ENCODE assay signal across 1 cellular context in the genomic region with DNA sequence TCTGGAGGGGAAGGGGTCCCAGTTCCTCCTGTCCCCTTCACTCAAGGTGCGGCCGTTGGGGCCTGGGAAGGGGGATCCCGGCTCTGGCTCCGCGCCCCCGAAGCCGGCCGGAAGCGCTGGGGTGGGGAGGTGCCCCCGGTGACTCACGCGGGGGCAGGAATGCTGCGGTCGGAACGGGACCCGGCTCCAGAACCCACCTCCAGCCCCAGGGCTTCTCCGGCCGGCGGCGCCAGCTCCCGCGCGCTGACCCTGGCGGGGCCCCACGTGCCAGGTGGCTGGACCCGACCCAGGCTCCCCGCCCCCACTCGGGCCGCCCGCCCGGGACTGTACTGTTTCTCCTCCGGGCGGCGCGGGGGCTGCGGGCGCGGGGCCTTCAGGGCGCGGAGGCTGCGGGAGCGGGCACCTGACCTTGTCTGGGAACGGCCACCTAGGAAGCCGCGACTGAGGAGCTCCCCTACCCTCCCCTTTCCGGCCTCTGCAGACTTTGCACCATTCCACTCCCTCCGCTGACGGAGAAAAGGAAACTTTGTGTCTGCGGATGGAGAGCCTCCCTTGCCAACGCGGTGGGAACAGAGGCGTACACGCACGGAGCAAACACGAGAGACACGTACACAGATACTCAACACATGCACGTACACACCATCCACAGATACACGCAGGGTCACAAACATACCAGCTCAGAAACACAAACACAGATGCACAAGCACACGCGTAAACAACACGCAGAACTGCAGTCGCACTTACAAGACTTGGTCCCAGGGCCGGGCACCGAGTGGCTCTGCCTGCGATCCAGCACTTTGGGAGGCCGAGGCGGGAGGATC.
A peak's percentile ranks its signal among the peaks of the same experiment; 100 is the strongest.
TF ChIP-seq lines count a peak whose summit lies in the region.

No MANE protein-coding gene starts in this region.

TF ChIP-seq in K562, 482 proteins besides CTCF, POLR2A, EP300 and RAD21 (continued from another document and continues in another):
- TF ChIP-seq, protein P1, sequence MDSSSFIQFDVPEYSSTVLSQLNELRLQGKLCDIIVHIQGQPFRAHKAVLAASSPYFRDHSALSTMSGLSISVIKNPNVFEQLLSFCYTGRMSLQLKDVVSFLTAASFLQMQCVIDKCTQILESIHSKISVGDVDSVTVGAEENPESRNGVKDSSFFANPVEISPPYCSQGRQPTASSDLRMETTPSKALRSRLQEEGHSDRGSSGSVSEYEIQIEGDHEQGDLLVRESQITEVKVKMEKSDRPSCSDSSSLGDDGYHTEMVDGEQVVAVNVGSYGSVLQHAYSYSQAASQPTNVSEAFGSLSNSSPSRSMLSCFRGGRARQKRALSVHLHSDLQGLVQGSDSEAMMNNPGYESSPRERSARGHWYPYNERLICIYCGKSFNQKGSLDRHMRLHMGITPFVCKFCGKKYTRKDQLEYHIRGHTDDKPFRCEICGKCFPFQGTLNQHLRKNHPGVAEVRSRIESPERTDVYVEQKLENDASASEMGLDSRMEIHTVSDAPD (CRISPR knock-in tag; IDR thresholded peaks at IDR 0.05): no peak
- no peak for TF ChIP-seq MBD2 (IDR thresholded peaks at IDR 0.05; ENCODE audit: borderline replicate concordance, low read depth)
- TF ChIP-seq, protein P2, sequence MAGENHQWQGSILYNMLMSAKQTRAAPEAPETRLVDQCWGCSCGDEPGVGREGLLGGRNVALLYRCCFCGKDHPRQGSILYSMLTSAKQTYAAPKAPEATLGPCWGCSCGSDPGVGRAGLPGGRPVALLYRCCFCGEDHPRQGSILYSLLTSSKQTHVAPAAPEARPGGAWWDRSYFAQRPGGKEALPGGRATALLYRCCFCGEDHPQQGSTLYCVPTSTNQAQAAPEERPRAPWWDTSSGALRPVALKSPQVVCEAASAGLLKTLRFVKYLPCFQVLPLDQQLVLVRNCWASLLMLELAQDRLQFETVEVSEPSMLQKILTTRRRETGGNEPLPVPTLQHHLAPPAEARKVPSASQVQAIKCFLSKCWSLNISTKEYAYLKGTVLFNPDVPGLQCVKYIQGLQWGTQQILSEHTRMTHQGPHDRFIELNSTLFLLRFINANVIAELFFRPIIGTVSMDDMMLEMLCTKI (IDR thresholded peaks at IDR 0.05; ENCODE audit: partially characterized antibody): no peak
- 0 out of 4 replicates have a peak, but pooled peaks of 1 of the 2 experiments have one; percentile 10 for TF ChIP-seq ARNT (IDR thresholded peaks at IDR 0.05)
- TF ChIP-seq, protein P3, sequence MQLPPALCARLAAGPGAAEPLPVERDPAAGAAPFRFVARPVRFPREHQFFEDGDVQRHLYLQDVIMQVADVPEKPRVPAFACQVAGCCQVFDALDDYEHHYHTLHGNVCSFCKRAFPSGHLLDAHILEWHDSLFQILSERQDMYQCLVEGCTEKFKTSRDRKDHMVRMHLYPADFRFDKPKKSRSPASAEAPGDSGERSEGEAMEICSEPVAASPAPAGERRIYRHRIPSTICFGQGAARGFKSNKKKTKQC (CRISPR knock-in tag; IDR thresholded peaks at IDR 0.05): peak; percentile 57; the same call in 1 of the 2 replicates
- TF ChIP-seq MXI1 (IDR thresholded peaks at IDR 0.05; ENCODE audit: low read depth, low read length): no peak
- TF ChIP-seq ZNF175 (CRISPR knock-in tag; IDR thresholded peaks at IDR 0.05; ENCODE audit: low read depth): peak; percentile 74; the same call in 1 of the 2 replicates
- TF ChIP-seq TEAD4 (IDR thresholded peaks at IDR 0.05; ENCODE audit: low read length): no peak; the same call in none of the 2 replicates
- no peak for TF ChIP-seq TEAD4 (CRISPR knock-in tag; IDR thresholded peaks at IDR 0.05; ENCODE audit: borderline replicate concordance)
- no peak for TF ChIP-seq ZNF134 (CRISPR knock-in tag; conservative IDR thresholded peaks at IDR 0.05)
- no peak for TF ChIP-seq RBM25 (IDR thresholded peaks at IDR 0.05; ENCODE audit: low read depth, low read length, severe bottlenecking)
- no peak for TF ChIP-seq IRF2 (CRISPR knock-in tag; IDR thresholded peaks at IDR 0.05)
- TF ChIP-seq POLR2H (tag; IDR thresholded peaks at IDR 0.05; ENCODE audit: low read depth): no peak
- no peak for TF ChIP-seq HMG20A (CRISPR knock-in tag; conservative IDR thresholded peaks at IDR 0.05)
- 0 out of 4 replicates have a peak, but pooled peaks of 1 of the 2 experiments have one; percentile 34 for TF ChIP-seq FOXK2 (conservative IDR thresholded peaks at IDR 0.05 in 1 of 2, IDR thresholded peaks at IDR 0.05 in 1 of 2; ENCODE audit: low read depth in 2 of 2)
- no peak for TF ChIP-seq SMAD1 (IDR thresholded peaks at IDR 0.05; ENCODE audit: low read depth, low read length, partially characterized antibody)
- no peak for TF ChIP-seq DACH1 (IDR thresholded peaks at IDR 0.05; ENCODE audit: partially characterized antibody)
- TF ChIP-seq GTF2A2 (tag; IDR thresholded peaks at IDR 0.05): no peak
- TF ChIP-seq STAG1 (CRISPR knock-in tag; IDR thresholded peaks at IDR 0.05; ENCODE audit: borderline replicate concordance): peak; percentile 27; the same call in 1 of the 2 replicates
- TF ChIP-seq, protein P4, sequence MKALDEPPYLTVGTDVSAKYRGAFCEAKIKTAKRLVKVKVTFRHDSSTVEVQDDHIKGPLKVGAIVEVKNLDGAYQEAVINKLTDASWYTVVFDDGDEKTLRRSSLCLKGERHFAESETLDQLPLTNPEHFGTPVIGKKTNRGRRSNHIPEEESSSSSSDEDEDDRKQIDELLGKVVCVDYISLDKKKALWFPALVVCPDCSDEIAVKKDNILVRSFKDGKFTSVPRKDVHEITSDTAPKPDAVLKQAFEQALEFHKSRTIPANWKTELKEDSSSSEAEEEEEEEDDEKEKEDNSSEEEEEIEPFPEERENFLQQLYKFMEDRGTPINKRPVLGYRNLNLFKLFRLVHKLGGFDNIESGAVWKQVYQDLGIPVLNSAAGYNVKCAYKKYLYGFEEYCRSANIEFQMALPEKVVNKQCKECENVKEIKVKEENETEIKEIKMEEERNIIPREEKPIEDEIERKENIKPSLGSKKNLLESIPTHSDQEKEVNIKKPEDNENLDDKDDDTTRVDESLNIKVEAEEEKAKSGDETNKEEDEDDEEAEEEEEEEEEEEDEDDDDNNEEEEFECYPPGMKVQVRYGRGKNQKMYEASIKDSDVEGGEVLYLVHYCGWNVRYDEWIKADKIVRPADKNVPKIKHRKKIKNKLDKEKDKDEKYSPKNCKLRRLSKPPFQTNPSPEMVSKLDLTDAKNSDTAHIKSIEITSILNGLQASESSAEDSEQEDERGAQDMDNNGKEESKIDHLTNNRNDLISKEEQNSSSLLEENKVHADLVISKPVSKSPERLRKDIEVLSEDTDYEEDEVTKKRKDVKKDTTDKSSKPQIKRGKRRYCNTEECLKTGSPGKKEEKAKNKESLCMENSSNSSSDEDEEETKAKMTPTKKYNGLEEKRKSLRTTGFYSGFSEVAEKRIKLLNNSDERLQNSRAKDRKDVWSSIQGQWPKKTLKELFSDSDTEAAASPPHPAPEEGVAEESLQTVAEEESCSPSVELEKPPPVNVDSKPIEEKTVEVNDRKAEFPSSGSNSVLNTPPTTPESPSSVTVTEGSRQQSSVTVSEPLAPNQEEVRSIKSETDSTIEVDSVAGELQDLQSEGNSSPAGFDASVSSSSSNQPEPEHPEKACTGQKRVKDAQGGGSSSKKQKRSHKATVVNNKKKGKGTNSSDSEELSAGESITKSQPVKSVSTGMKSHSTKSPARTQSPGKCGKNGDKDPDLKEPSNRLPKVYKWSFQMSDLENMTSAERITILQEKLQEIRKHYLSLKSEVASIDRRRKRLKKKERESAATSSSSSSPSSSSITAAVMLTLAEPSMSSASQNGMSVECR (CRISPR knock-in tag; IDR thresholded peaks at IDR 0.05): no peak; the same call in 1 of the 2 replicates
- no peak for TF ChIP-seq ZC3H8 (IDR thresholded peaks at IDR 0.05)
- TF ChIP-seq, protein P5, sequence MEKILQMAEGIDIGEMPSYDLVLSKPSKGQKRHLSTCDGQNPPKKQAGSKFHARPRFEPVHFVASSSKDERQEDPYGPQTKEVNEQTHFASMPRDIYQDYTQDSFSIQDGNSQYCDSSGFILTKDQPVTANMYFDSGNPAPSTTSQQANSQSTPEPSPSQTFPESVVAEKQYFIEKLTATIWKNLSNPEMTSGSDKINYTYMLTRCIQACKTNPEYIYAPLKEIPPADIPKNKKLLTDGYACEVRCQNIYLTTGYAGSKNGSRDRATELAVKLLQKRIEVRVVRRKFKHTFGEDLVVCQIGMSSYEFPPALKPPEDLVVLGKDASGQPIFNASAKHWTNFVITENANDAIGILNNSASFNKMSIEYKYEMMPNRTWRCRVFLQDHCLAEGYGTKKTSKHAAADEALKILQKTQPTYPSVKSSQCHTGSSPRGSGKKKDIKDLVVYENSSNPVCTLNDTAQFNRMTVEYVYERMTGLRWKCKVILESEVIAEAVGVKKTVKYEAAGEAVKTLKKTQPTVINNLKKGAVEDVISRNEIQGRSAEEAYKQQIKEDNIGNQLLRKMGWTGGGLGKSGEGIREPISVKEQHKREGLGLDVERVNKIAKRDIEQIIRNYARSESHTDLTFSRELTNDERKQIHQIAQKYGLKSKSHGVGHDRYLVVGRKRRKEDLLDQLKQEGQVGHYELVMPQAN (IDR thresholded peaks at IDR 0.05; ENCODE audit: borderline replicate concordance): no peak
- TF ChIP-seq, protein P6, sequence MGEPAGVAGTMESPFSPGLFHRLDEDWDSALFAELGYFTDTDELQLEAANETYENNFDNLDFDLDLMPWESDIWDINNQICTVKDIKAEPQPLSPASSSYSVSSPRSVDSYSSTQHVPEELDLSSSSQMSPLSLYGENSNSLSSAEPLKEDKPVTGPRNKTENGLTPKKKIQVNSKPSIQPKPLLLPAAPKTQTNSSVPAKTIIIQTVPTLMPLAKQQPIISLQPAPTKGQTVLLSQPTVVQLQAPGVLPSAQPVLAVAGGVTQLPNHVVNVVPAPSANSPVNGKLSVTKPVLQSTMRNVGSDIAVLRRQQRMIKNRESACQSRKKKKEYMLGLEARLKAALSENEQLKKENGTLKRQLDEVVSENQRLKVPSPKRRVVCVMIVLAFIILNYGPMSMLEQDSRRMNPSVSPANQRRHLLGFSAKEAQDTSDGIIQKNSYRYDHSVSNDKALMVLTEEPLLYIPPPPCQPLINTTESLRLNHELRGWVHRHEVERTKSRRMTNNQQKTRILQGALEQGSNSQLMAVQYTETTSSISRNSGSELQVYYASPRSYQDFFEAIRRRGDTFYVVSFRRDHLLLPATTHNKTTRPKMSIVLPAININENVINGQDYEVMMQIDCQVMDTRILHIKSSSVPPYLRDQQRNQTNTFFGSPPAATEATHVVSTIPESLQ (CRISPR knock-in tag; IDR thresholded peaks at IDR 0.05): peak; percentile 68; the same call in 1 of the 2 replicates
- TF ChIP-seq, protein P7, sequence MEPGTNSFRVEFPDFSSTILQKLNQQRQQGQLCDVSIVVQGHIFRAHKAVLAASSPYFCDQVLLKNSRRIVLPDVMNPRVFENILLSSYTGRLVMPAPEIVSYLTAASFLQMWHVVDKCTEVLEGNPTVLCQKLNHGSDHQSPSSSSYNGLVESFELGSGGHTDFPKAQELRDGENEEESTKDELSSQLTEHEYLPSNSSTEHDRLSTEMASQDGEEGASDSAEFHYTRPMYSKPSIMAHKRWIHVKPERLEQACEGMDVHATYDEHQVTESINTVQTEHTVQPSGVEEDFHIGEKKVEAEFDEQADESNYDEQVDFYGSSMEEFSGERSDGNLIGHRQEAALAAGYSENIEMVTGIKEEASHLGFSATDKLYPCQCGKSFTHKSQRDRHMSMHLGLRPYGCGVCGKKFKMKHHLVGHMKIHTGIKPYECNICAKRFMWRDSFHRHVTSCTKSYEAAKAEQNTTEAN (CRISPR knock-in tag; IDR thresholded peaks at IDR 0.05): no peak
- TF ChIP-seq BRF1 (IDR thresholded peaks at IDR 0.05; ENCODE audit: borderline replicate concordance, extremely low read depth, insufficient read length): no peak
- TF ChIP-seq HDAC2 (IDR thresholded peaks at IDR 0.05): no peak
- TF ChIP-seq NUFIP1 (IDR thresholded peaks at IDR 0.05; ENCODE audit: partially characterized antibody): no peak
- TF ChIP-seq, protein P8, sequence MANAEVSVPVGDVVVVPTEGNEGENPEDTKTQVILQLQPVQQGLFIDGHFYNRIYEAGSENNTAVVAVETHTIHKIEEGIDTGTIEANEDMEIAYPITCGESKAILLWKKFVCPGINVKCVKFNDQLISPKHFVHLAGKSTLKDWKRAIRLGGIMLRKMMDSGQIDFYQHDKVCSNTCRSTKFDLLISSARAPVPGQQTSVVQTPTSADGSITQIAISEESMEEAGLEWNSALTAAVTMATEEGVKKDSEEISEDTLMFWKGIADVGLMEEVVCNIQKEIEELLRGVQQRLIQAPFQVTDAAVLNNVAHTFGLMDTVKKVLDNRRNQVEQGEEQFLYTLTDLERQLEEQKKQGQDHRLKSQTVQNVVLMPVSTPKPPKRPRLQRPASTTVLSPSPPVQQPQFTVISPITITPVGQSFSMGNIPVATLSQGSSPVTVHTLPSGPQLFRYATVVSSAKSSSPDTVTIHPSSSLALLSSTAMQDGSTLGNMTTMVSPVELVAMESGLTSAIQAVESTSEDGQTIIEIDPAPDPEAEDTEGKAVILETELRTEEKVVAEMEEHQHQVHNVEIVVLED (CRISPR knock-in tag; IDR thresholded peaks at IDR 0.05): no peak
- TF ChIP-seq RBM34 (IDR thresholded peaks at IDR 0.05; ENCODE audit: borderline replicate concordance, insufficient read depth, low read length): no peak
- no peak for TF ChIP-seq FOXJ3 (CRISPR knock-in tag; IDR thresholded peaks at IDR 0.05)
- TF ChIP-seq, protein P9, sequence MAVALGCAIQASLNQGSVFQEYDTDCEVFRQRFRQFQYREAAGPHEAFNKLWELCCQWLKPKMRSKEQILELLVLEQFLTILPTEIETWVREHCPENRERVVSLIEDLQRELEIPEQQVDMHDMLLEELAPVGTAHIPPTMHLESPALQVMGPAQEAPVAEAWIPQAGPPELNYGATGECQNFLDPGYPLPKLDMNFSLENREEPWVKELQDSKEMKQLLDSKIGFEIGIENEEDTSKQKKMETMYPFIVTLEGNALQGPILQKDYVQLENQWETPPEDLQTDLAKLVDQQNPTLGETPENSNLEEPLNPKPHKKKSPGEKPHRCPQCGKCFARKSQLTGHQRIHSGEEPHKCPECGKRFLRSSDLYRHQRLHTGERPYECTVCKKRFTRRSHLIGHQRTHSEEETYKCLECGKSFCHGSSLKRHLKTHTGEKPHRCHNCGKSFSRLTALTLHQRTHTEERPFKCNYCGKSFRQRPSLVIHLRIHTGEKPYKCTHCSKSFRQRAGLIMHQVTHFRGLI (CRISPR knock-in tag; IDR thresholded peaks at IDR 0.05): no peak
- TF ChIP-seq ATF7 (IDR thresholded peaks at IDR 0.05): peak; percentile 47; the same call in 1 of the 2 replicates
- TF ChIP-seq NELFE (IDR thresholded peaks at IDR 0.05; ENCODE audit: insufficient read depth, insufficient read length): no peak
